9 cellular contexts compared by ENCODE assay signal in genomic region chr9:133352635-133353340, GRCh38. TPM values are rescaled to one million over a fixed set of nuclear protein-coding genes. Genes with fewer than 3 reads are reported as not detected.
DNase-seq lines count a peak whose midpoint lies in the region; ATAC-seq and TF ChIP-seq lines count a peak whose summit lies in the region.
"Had no signal": no experiment of that assay in that cellular context is flagged by ENCODE, and none has a peak within 500 bp of the region (broad histone marks: within the 10 kb centered on the region; RNA-seq: fewer than 3 reads in every experiment).

No MANE protein-coding gene starts in this region.

- DNase-seq in SK-N-SH: no peak
- DNase-seq in mesenchymal stem cell: no peak
- DNase-seq: NCI-H146 had no signal

- peaks cover 36 to 57% of the 10 kb centered on the region in 2 experiments for H3K36me3 ChIP-seq in SK-N-SH (replicated peaks in 1 of 2; ENCODE audit: control insufficient read depth in 1 of 2, insufficient read depth in 2 of 2, low read length in 1 of 2)
- H3K36me3 ChIP-seq in OCI-LY1 (ENCODE audit: insufficient read depth, low read length): peaks cover 56% of the 10 kb centered on the region
- H3K36me3 ChIP-seq in mesenchymal stem cell (ENCODE audit: control insufficient read depth in 1 of 2, insufficient read depth in 2 of 2, low read depth in 1 of 2, low read length in 2 of 2): peaks cover 56 to 61% of the 10 kb centered on the region in 2 experiments

- H3K14ac ChIP-seq in mesenchymal stem cell (ENCODE audit: low read length in 2 of 2): no peak overlapping the region

- WGBS in SK-N-SH (ENCODE audit: low lambda C conversion rate): 87% methylated on average over 7 of the region's 8 CpGs
- 86% methylated on average over 8 of the region's 8 CpGs for WGBS in mesenchymal stem cell

- ATAC-seq in SK-N-SH treated with all-trans-retinoic acid at 6 μM for 48 hours (no peak), GM21786 (IDR thresholded peaks at IDR 0.05; ENCODE audit: unreplicated experiment) (no peak), HG03039 (IDR thresholded peaks at IDR 0.05; ENCODE audit: unreplicated experiment) (no peak)

- H3K4me2 ChIP-seq in SK-N-SH: no peak overlapping the region
- no peak overlapping the region for H3K4me2 ChIP-seq in OCI-LY1 (ENCODE audit: low read length)
- H3K4me2 ChIP-seq in mesenchymal stem cell (ENCODE audit: low read length, poor library complexity, severe bottlenecking): no peak overlapping the region

- H3K79me1 ChIP-seq in mesenchymal stem cell (replicated peaks; ENCODE audit: low read length, poor library complexity, severe bottlenecking): peaks cover 20% of the 10 kb centered on the region

- H3K9me2 ChIP-seq in SK-N-SH (no peaks in the 10 kb centered on the region), OCI-LY1 (ENCODE audit: low read depth, low read length) (no peaks in the 10 kb centered on the region)

- H3K18ac ChIP-seq in mesenchymal stem cell (ENCODE audit: low read depth in 1 of 2, low read length in 2 of 2): no peak overlapping the region

- H2BK15ac ChIP-seq in mesenchymal stem cell (ENCODE audit: low read depth, poor library complexity, severe bottlenecking): no peak overlapping the region

- H4K8ac ChIP-seq in mesenchymal stem cell (ENCODE audit: low read length): no peak overlapping the region

- H3K4me1 ChIP-seq in SK-N-SH (ENCODE audit: control insufficient read depth in 1 of 2, insufficient read depth in 2 of 2, low read depth in 1 of 2, low read length in 1 of 2) (peaks cover 20 to 37% of the 10 kb centered on the region in 2 experiments; a peak in 3 of 4 replicates), OCI-LY1 (ENCODE audit: insufficient read depth, low read length, severe bottlenecking) (peaks cover 42% of the 10 kb centered on the region), mesenchymal stem cell (ENCODE audit: control insufficient read depth, insufficient read depth, low read depth, low read length) (peaks cover 24% of the 10 kb centered on the region)

- H3K9me3 ChIP-seq in SK-N-SH: no peaks in the 10 kb centered on the region
- no peaks in the 10 kb centered on the region for H3K9me3 ChIP-seq in OCI-LY1 (ENCODE audit: low read length)
- H3K9me3 ChIP-seq in mesenchymal stem cell (ENCODE audit: control insufficient read depth, low read length): no peaks in the 10 kb centered on the region
- H3K9me3 ChIP-seq: vagina had no signal

- H3K23ac ChIP-seq in mesenchymal stem cell (ENCODE audit: low read length in 2 of 2): no peak overlapping the region

- no peak overlapping the region for H3K27ac ChIP-seq in SK-N-SH (ENCODE audit: low read depth in 2 of 2, low read length in 1 of 2)
- peak overlapping the region; percentile 18 for H3K27ac ChIP-seq in OCI-LY1 (ENCODE audit: low read depth, low read length, poor library complexity, severe bottlenecking)
- no peak overlapping the region for H3K27ac ChIP-seq in mesenchymal stem cell (ENCODE audit: low read length, poor library complexity, severe bottlenecking)
- H3K27ac ChIP-seq: parathyroid adenoma, vagina had no signal

- no peak overlapping the region for H2BK5ac ChIP-seq in mesenchymal stem cell (ENCODE audit: low read depth, low read length, poor library complexity, severe bottlenecking)

- H3K4me3 ChIP-seq in SK-N-SH (ENCODE audit: low read depth in 2 of 2, low read length in 1 of 2) (no peak overlapping the region), OCI-LY1 (ENCODE audit: low read depth, low read length, poor library complexity, severe bottlenecking) (no peak overlapping the region), mesenchymal stem cell (ENCODE audit: insufficient read depth in 1 of 2, low read depth in 1 of 2, low read length in 2 of 2) (no peak overlapping the region)
- H3K4me3 ChIP-seq: vagina had no signal

- H3K79me2 ChIP-seq in SK-N-SH (ENCODE audit: insufficient read depth) (peaks cover 65% of the 10 kb centered on the region), OCI-LY1 (ENCODE audit: insufficient read depth, low read length) (peaks cover 13% of the 10 kb centered on the region)
- H3K79me2 ChIP-seq: parathyroid adenoma had no signal

- H2AK5ac ChIP-seq in mesenchymal stem cell (ENCODE audit: low read length, severe bottlenecking): no peak overlapping the region

- H3K4ac ChIP-seq in mesenchymal stem cell (ENCODE audit: low read depth in 1 of 2, low read length in 2 of 2): no peak overlapping the region

- TF ChIP-seq RAD21 in SK-N-SH (IDR thresholded peaks at IDR 0.05; ENCODE audit: low read length): no peak

- H4K20me1 ChIP-seq in SK-N-SH (ENCODE audit: insufficient read depth) (peaks cover 35% of the 10 kb centered on the region), OCI-LY1 (ENCODE audit: insufficient read depth, low read length) (no peaks in the 10 kb centered on the region)

- TF ChIP-seq CTCF in SK-N-SH (IDR thresholded peaks at IDR 0.05) (no peak), OCI-LY1 (IDR thresholded peaks at IDR 0.05; ENCODE audit: low read length) (no peak)

- no peak for TF ChIP-seq EP300 in SK-N-SH (IDR thresholded peaks at IDR 0.05; ENCODE audit: borderline replicate concordance in 1 of 2, low read depth in 1 of 2, low read length in 1 of 2)

- H3F3A ChIP-seq in SK-N-SH (replicated peaks; ENCODE audit: insufficient read depth) (peaks cover 45% of the 10 kb centered on the region), OCI-LY1 (ENCODE audit: insufficient read depth, low read length) (peaks cover 26% of the 10 kb centered on the region)

- H3K9ac ChIP-seq in SK-N-SH (no peak overlapping the region), OCI-LY1 (ENCODE audit: low read length) (no peak overlapping the region), mesenchymal stem cell (ENCODE audit: low read length) (peak overlapping the region; percentile 100)
- H3K9ac ChIP-seq: parathyroid adenoma had no signal

- no peak overlapping the region for H4K91ac ChIP-seq in mesenchymal stem cell (ENCODE audit: low read length)

- no peak overlapping the region for H2BK12ac ChIP-seq in mesenchymal stem cell (ENCODE audit: low read length in 2 of 2)

- POLR2A ChIA-PET in SK-N-SH (lab: Yijun Ruan, JAX): interaction anchor here (1.1 kb wide), 1 partner anchor 11 kb away, joined by 4 read pairs; no protein-coding TSS in a partner anchor

- CTCF ChIA-PET in SK-N-SH (lab: Yijun Ruan, JAX): interaction anchor here (1.2 to 3.1 kb wide), 6 partner anchors 10 to 208 kb away, joined by 3 to 13 read pairs (median 3); no protein-coding TSS in a partner anchor

- no peak overlapping the region for H2AFZ ChIP-seq in SK-N-SH (ENCODE audit: low read depth)
- no peak overlapping the region for H2AFZ ChIP-seq in OCI-LY1 (ENCODE audit: low read length)
- H2AFZ ChIP-seq in mesenchymal stem cell (ENCODE audit: low read depth, low read length): no peak overlapping the region
- H2AFZ ChIP-seq: parathyroid adenoma had no signal

- H2BK120ac ChIP-seq in mesenchymal stem cell (ENCODE audit: low read depth, low read length): no peak overlapping the region

- H3K27me3 ChIP-seq in SK-N-SH (ENCODE audit: insufficient read depth) (no peaks in the 10 kb centered on the region), OCI-LY1 (ENCODE audit: insufficient read depth, low read length) (no peaks in the 10 kb centered on the region), mesenchymal stem cell (ENCODE audit: control insufficient read depth in 1 of 2, insufficient read depth in 1 of 2, low read length in 2 of 2) (no peaks in the 10 kb centered on the region)
- H3K27me3 ChIP-seq: vagina had no signal

TF ChIP-seq in SK-N-SH, 30 proteins besides CTCF, POLR2A, EP300 and RAD21 (continues in another document):
- no peak; the same call in 1 of the 2 replicates for TF ChIP-seq PBX3 (IDR thresholded peaks at IDR 0.05)

TF ChIP-seq in SK-N-SH treated with all-trans-retinoic acid at 6 μM for 48 hours, 23 proteins besides CTCF, POLR2A, EP300 and RAD21:
- no peak for TF ChIP-seq ZNF565 (CRISPR knock-in tag; conservative IDR thresholded peaks at IDR 0.05; ENCODE audit: low read depth)
- TF ChIP-seq ARNTL (CRISPR knock-in tag; IDR thresholded peaks at IDR 0.05; ENCODE audit: borderline replicate concordance, low read depth): no peak

RNA-seq across cellular contexts. Expression of gene SURF1, which starts 3.5 kb away (rescaled TPM):
- 97.9 and 103 TPM in 2 replicates for polyA plus RNA-seq in SK-N-SH (2012; rRNA removed)
- polyA plus RNA-seq in SK-N-SH (2012; cell fraction: cytosol; rRNA removed): 88.7 and 93.3 TPM in 2 replicates
- 110 and 112 TPM in 2 replicates for polyA plus RNA-seq in SK-N-SH (2012; cell fraction: nucleus; rRNA removed)
- 30.0 TPM for polyA plus RNA-seq in mesenchymal stem cell (2013, experiment 1 of 2)
- 30.1 TPM for polyA plus RNA-seq in mesenchymal stem cell (2013, experiment 2 of 2)

RNA-seq across cellular contexts. Expression of gene SURF2, which starts 3.6 kb away (rescaled TPM):
- polyA plus RNA-seq in SK-N-SH (2012; rRNA removed): 35.7 and 46.8 TPM in 2 replicates
- polyA plus RNA-seq in SK-N-SH (2012; cell fraction: cytosol; rRNA removed): 43.6 and 46.4 TPM in 2 replicates
- 18.4 and 29.1 TPM in 2 replicates for polyA plus RNA-seq in SK-N-SH (2012; cell fraction: nucleus; rRNA removed)
- 23.7 TPM for polyA plus RNA-seq in mesenchymal stem cell (2013, experiment 1 of 2)
- 24.2 TPM for polyA plus RNA-seq in mesenchymal stem cell (2013, experiment 2 of 2)

RNA-seq across cellular contexts. Expression of gene RPL7A, which starts 4.8 kb away (rescaled TPM):
- 3,936 and 4,121 TPM in 2 replicates for polyA plus RNA-seq in SK-N-SH (2012; rRNA removed)
- polyA plus RNA-seq in SK-N-SH (2012; cell fraction: cytosol; rRNA removed): 3,968 and 4,002 TPM in 2 replicates
- 1,782 and 2,085 TPM in 2 replicates for polyA plus RNA-seq in SK-N-SH (2012; cell fraction: nucleus; rRNA removed)
- 1,924 TPM for polyA plus RNA-seq in mesenchymal stem cell (2013, experiment 1 of 2)
- 1,950 TPM for polyA plus RNA-seq in mesenchymal stem cell (2013, experiment 2 of 2)

RNA-seq across cellular contexts. Expression of gene MED22, which starts 4.9 kb away (rescaled TPM):
- 23.0 and 27.9 TPM in 2 replicates for polyA plus RNA-seq in SK-N-SH (2012; rRNA removed)
- 9.9 and 15.3 TPM in 2 replicates for polyA plus RNA-seq in SK-N-SH (2012; cell fraction: cytosol; rRNA removed)
- polyA plus RNA-seq in SK-N-SH (2012; cell fraction: nucleus; rRNA removed): 62.6 and 75.5 TPM in 2 replicates
- polyA plus RNA-seq in mesenchymal stem cell (2013, experiment 1 of 2): 17.8 TPM
- polyA plus RNA-seq in mesenchymal stem cell (2013, experiment 2 of 2): 17.7 TPM

RNA-seq across cellular contexts. Expression of gene SURF6, which starts 16.8 kb away (rescaled TPM):
- 42.1 and 44.5 TPM in 2 replicates for polyA plus RNA-seq in SK-N-SH (2012; rRNA removed)
- polyA plus RNA-seq in SK-N-SH (2012; cell fraction: cytosol; rRNA removed): 27.6 and 38.9 TPM in 2 replicates
- 65.1 and 79.4 TPM in 2 replicates for polyA plus RNA-seq in SK-N-SH (2012; cell fraction: nucleus; rRNA removed)
- polyA plus RNA-seq in mesenchymal stem cell (2013, experiment 1 of 2): 10.1 TPM
- polyA plus RNA-seq in mesenchymal stem cell (2013, experiment 2 of 2): 9.7 TPM
